8 cellular contexts compared by ENCODE assay signal in genomic region chr20:14142171-14142570, GRCh38.
DNase-seq lines count a peak whose midpoint lies in the region; ATAC-seq and TF ChIP-seq lines count a peak whose summit lies in the region.

No MANE protein-coding gene starts in this region.

- intact Hi-C loops in breast epithelium (cut with DNase I; ENCODE audit: low total_unique reads): no loop called here

- H3K27me3 ChIP-seq in AG04450 (ENCODE audit: control insufficient read depth, insufficient read depth, low read length): no peaks in the 10 kb centered on the region
- no peaks in the 10 kb centered on the region for H3K27me3 ChIP-seq in breast epithelium
- H3K27me3 ChIP-seq in kidney epithelial cell (ENCODE audit: control insufficient read depth, insufficient read depth, low read length): no peaks in the 10 kb centered on the region

- no peak overlapping the region for H3K27ac Mint-ChIP-seq in activated naive CD4-positive, alpha-beta T cell treated with anti-CD3 and anti-CD28 coated beads, Interleukin-2, amount 50 U/mL, for 72 hours

- H3K36me3 ChIP-seq in breast epithelium (no peaks in the 10 kb centered on the region), kidney epithelial cell (ENCODE audit: control insufficient read depth, insufficient read depth, low read length) (no peaks in the 10 kb centered on the region)

- TF ChIP-seq POLR2A in breast epithelium (IDR thresholded peaks at IDR 0.05): no peak

- no peaks in the 10 kb centered on the region for H3K36me3 Mint-ChIP-seq in activated naive CD4-positive, alpha-beta T cell treated with anti-CD3 and anti-CD28 coated beads, Interleukin-2, amount 50 U/mL, for 72 hours

- CTCF ChIA-PET in AG04450 (lab: Charles Lee): interaction anchor here (0.8 kb wide), 1 partner anchor 195 kb away, joined by 3 read pairs; the partner anchor contains the start of gene FLRT3

- ATAC-seq in GM21825 (IDR thresholded peaks at IDR 0.05; ENCODE audit: unreplicated experiment) (no peak), GM21360 (IDR thresholded peaks at IDR 0.05; ENCODE audit: unreplicated experiment) (no peak)
- no peak for ATAC-seq in activated naive CD4-positive, alpha-beta T cell treated with anti-CD3 and anti-CD28 coated beads, Interleukin-2, amount 50 U/mL, for 72 hours

- H3K9me3 ChIP-seq in AG04450 (ENCODE audit: control insufficient read depth, insufficient read depth, low read length) (no peaks in the 10 kb centered on the region), breast epithelium (no peaks in the 10 kb centered on the region)

- TF ChIP-seq CTCF in AG04450 (IDR thresholded peaks at IDR 0.05; ENCODE audit: low read depth, low read length) (peak; percentile 45), breast epithelium (IDR thresholded peaks at IDR 0.05) (peak in 2 of 3 donors; percentile 41 to 62), kidney epithelial cell (IDR thresholded peaks at IDR 0.05; ENCODE audit: insufficient read depth, low read length, poor library complexity, severe bottlenecking) (peak; percentile 63)

- no peaks in the 10 kb centered on the region for H3K4me1 ChIP-seq in breast epithelium

- POLR2A ChIA-PET in AG04450 (lab: Yijun Ruan, JAX): no interaction called here

- H3K4me3 ChIP-seq in AG04450 (ENCODE audit: low read depth, low read length) (no peak overlapping the region), breast epithelium (no peak overlapping the region), kidney epithelial cell (ENCODE audit: low read depth, low read length) (no peak overlapping the region)

- no peaks in the 10 kb centered on the region for H3K9me3 Mint-ChIP-seq in activated naive CD4-positive, alpha-beta T cell treated with anti-CD3 and anti-CD28 coated beads, Interleukin-2, amount 50 U/mL, for 72 hours

- H3K27ac ChIP-seq in AG04450 (ENCODE audit: low read depth, low read length) (no peak overlapping the region), breast epithelium (no peak overlapping the region)

- DNase-seq in AG04450 (ENCODE audit: low read depth, low spot score): peak; percentile 2
- DNase-seq in H4 (ENCODE audit: low spot score): peak; percentile 81
- peak; percentile 80 for DNase-seq in NCI-H2196 (lab: John Stamatoyannopoulos, UW; ENCODE audit: unreplicated experiment)
- peak in 1 of 2 donors; percentile 48 for DNase-seq in breast epithelium (ENCODE audit: low spot score in 2 of 2)
- peak; percentile 37 for DNase-seq in kidney epithelial cell (ENCODE audit: low read depth)
- DNase-seq in activated naive CD4-positive, alpha-beta T cell treated with anti-CD3 and anti-CD28 coated beads, Interleukin-2, amount 50 U/mL, for 72 hours (ENCODE audit: low spot score in 2 of 2): no peak

Comparison
In these comparisons a context has a peak if more than half of its experiments do, and no peak if none do; other contexts are left out.
1. DNase-seq: peak in AG04450 (single experiment), H4 (single experiment), NCI-H2196 (single experiment) and kidney epithelial cell (single experiment); none in activated naive CD4-positive, alpha-beta T cell treated with anti-CD3 and anti-CD28 coated beads, Interleukin-2, amount 50 U/mL, for 72 hours (0 of 2).
2. Peak in every context shown above with its lines, with median percentiles within 50 percentile points of each other: CTCF ChIP-seq.